Comparison of ENCODE assay signal across 11 cellular contexts in genomic region chr2:134336352-134336751, GRCh38.
DNase-seq lines count a peak whose midpoint lies in the region; ATAC-seq and TF ChIP-seq lines count a peak whose summit lies in the region.
"Had no signal": no experiment of that assay in that cellular context is flagged by ENCODE, and none has a peak within 500 bp of the region (broad histone marks: within the 10 kb centered on the region; RNA-seq: fewer than 3 reads in every experiment).

No MANE protein-coding gene starts in this region.

- peak; percentile 94 for ATAC-seq in HG02642 (IDR thresholded peaks at IDR 0.05; ENCODE audit: poor library complexity, unreplicated experiment)
- ATAC-seq in HG03439 (IDR thresholded peaks at IDR 0.05; ENCODE audit: unreplicated experiment), result peak; percentile 97
- no peak for ATAC-seq in naive thymus-derived CD8-positive, alpha-beta T cell

- H3K9me3 ChIP-seq in PC-9 (ENCODE audit: insufficient read depth, low read depth), result no peaks in the 10 kb centered on the region
- H3K9me3 ChIP-seq in A673 (ENCODE audit: low read depth, low read length, poor library complexity, severe bottlenecking), result no peaks in the 10 kb centered on the region
- H3K9me3 ChIP-seq: heart left ventricle had no signal

- H3K4me3 ChIP-seq in GM06990 (replicated peaks; ENCODE audit: low read depth, low read length), result no peak overlapping the region
- no peak overlapping the region for H3K4me3 ChIP-seq in PC-9
- H3K4me3 ChIP-seq in A673 (ENCODE audit: low read depth, low read length, poor library complexity, severe bottlenecking), result no peak overlapping the region
- H3K4me3 ChIP-seq: heart left ventricle had no signal

- DNase-seq in GM06990 (ENCODE audit: extremely low read depth, insufficient read length), result peak; percentile 32
- DNase-seq in GM19238 (ENCODE audit: insufficient read length, low spot score), result peak; percentile 6
- no peak for DNase-seq in naive thymus-derived CD8-positive, alpha-beta T cell
- DNase-seq in activated CD4-positive, alpha-beta T cell treated with anti-CD3 and anti-CD28 coated beads for 4 hours, result no peak
- no peak for DNase-seq in PC-9
- DNase-seq in A673 (ENCODE audit: low spot score), result no peak
- DNase-seq: activated naive CD4-positive, alpha-beta T cell; heart left ventricle; NCI-H1694 had no signal

- H3K36me3 Mint-ChIP-seq in naive thymus-derived CD8-positive, alpha-beta T cell, result peaks cover 4 to 36% (median 24%) of the 10 kb centered on the region in 3 donors

- no peak overlapping the region for H2AFZ ChIP-seq in PC-9

- H3K27ac Mint-ChIP-seq in naive thymus-derived CD8-positive, alpha-beta T cell, result no peak overlapping the region

- H4K20me1 ChIP-seq in PC-9 (ENCODE audit: insufficient read depth), result no peaks in the 10 kb centered on the region

- H3K4me3 Mint-ChIP-seq in naive thymus-derived CD8-positive, alpha-beta T cell, result no peak overlapping the region

- POLR2A ChIA-PET in naive thymus-derived CD8-positive, alpha-beta T cell (lab: Charles Lee), result no interaction called here
- POLR2A ChIA-PET in PC-9 (lab: Charles Lee; ENCODE audit: unreplicated experiment), result no interaction called here
- POLR2A ChIA-PET in A673 (lab: Charles Lee; ENCODE audit: low non-redundant PET), result no interaction called here

- H3K4me1 ChIP-seq in PC-9 (replicated peaks; ENCODE audit: insufficient read depth) (no peaks in the 10 kb centered on the region), A673 (ENCODE audit: insufficient read depth, low read length, poor library complexity, severe bottlenecking) (peaks cover 3% of the 10 kb centered on the region)

- no peaks in the 10 kb centered on the region for H3F3A ChIP-seq in PC-9 (ENCODE audit: insufficient read depth, low read depth)

- TF ChIP-seq CTCF in GM06990 (IDR thresholded peaks at IDR 0.05; ENCODE audit: insufficient read depth, low read length, poor library complexity, severe bottlenecking) (no peak), PC-9 (conservative IDR thresholded peaks at IDR 0.05) (no peak), A673 (conservative IDR thresholded peaks at IDR 0.05; ENCODE audit: low read depth, low read length) (no peak)

- no peaks in the 10 kb centered on the region for H3K79me2 ChIP-seq in PC-9 (ENCODE audit: low read depth)

- H3K36me3 ChIP-seq in GM06990 (ENCODE audit: control insufficient read depth, insufficient read depth, low read length), result no peaks in the 10 kb centered on the region; the same call in none of the 2 replicates
- H3K36me3 ChIP-seq in PC-9 (ENCODE audit: low read depth), result no peaks in the 10 kb centered on the region
- no peaks in the 10 kb centered on the region for H3K36me3 ChIP-seq in A673 (ENCODE audit: insufficient read depth, low read length, poor library complexity, severe bottlenecking)

- H3K4me2 ChIP-seq in PC-9, result no peak overlapping the region

- H3K27ac ChIP-seq in PC-9 (no peak overlapping the region), A673 (ENCODE audit: low read depth, low read length, poor library complexity, severe bottlenecking) (no peak overlapping the region)

- intact Hi-C loops in PC-9 (cut with micrococcal nuclease; ENCODE audit: unreplicated experiment), result no loop called here
- intact Hi-C loops in A673 (cut with micrococcal nuclease; ENCODE audit: unreplicated experiment), result no loop called here

- H3K27me3 Mint-ChIP-seq in naive thymus-derived CD8-positive, alpha-beta T cell, result no peaks in the 10 kb centered on the region

- H3K9me3 Mint-ChIP-seq in naive thymus-derived CD8-positive, alpha-beta T cell, result peaks cover 0 to 5% (median 0%) of the 10 kb centered on the region in 9 donors

- BruUV-seq in PC-9 (replicated peaks; lab: Mats Ljungman, UMichigan) (no TSS peak), A673 (replicated peaks; lab: Mats Ljungman, UMichigan) (no TSS peak)

- H3K4me1 Mint-ChIP-seq in naive thymus-derived CD8-positive, alpha-beta T cell, result peaks cover 0 to 9% (median under 1%) of the 10 kb centered on the region in 4 donors

- H3K9me2 ChIP-seq in PC-9 (ENCODE audit: insufficient read depth), result no peaks in the 10 kb centered on the region

- CTCF ChIA-PET in PC-9 (lab: Charles Lee), result interaction anchor here (0.6 kb wide), 1 partner anchor 354 kb away, joined by 3 read pairs; no protein-coding TSS in a partner anchor
- CTCF ChIA-PET in A673 (lab: Charles Lee), result no interaction called here

- H3K27me3 ChIP-seq in GM06990 (replicated peaks; ENCODE audit: control insufficient read depth, insufficient read depth, low read length) (no peaks in the 10 kb centered on the region), PC-9 (ENCODE audit: insufficient read depth, low read depth) (no peaks in the 10 kb centered on the region), A673 (replicated peaks; ENCODE audit: insufficient read depth, low read depth, low read length, poor library complexity) (no peaks in the 10 kb centered on the region)
- H3K27me3 ChIP-seq: heart left ventricle had no signal

Comparison
In these comparisons a context has a peak if more than half of its experiments do, and no peak if none do; other contexts are left out.
1. DNase-seq: peak in GM06990 (single experiment) and GM19238 (single experiment); none in naive thymus-derived CD8-positive, alpha-beta T cell (0 of 10), activated CD4-positive, alpha-beta T cell treated with anti-CD3 and anti-CD28 coated beads for 4 hours (0 of 2), PC-9 (0 of 2) and A673 (single experiment).
2. ATAC-seq: peak in HG02642 (single experiment) and HG03439 (single experiment); none in naive thymus-derived CD8-positive, alpha-beta T cell (0 of 2).